22 cellular contexts compared by ENCODE assay signal in the genomic region with DNA sequence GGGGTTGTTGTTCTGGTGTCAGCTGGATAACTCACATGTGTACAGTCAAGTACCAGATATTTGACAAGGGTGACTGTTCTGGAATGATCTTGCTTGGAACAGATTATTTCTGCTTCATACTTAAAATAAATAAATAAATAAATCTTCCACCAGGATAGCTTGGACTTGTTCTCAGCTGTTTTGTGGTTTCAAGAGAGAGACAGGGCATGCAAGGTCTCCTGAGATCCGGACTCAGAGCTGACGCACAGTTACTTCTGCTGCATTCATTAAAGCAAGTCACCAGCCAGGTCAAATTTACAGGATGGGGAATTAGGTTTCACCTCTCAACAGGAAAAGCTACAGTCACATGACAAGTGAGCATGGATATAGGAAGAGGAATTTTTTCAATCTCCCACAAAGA.
A peak's percentile ranks its signal among the peaks of the same experiment; 100 is the strongest.
DNase-seq lines count a peak whose midpoint lies in the region; TF ChIP-seq lines count a peak whose summit lies in the region.
"Had no signal": no experiment of that assay in that cellular context is flagged by ENCODE, and none has a peak within 500 bp of the region (broad histone marks: within the 10 kb centered on the region; RNA-seq: fewer than 3 reads in every experiment).

No MANE protein-coding gene starts in this region.

- intact Hi-C loops in dorsolateral prefrontal cortex (cut with DNase I), result no loop called here

- DNase-seq in NCI-H2107 treated with DMSO at 0.1 percent for 48 hours (lab: John Stamatoyannopoulos, UW; ENCODE audit: unreplicated experiment) (peak; percentile 47), NCI-H2107 (lab: John Stamatoyannopoulos, UW) (no peak), M059J (ENCODE audit: low read depth) (peak; percentile 8), kidney epithelial cell (ENCODE audit: low read depth) (peak; percentile 35), renal cortical epithelial cell (ENCODE audit: low read depth) (peak; percentile 44), DMS 273 treated with DMSO at 0.1 percent for 48 hours (lab: John Stamatoyannopoulos, UW) (no peak), dorsolateral prefrontal cortex (no peak)
- DNase-seq in activated naive CD8-positive, alpha-beta T cell treated with anti-CD3 and anti-CD28 coated beads for 36 hours, result no peak
- DNase-seq: 8988T, Calu3, DMS153, GOT3, HFFc6, KBM-7, NCI-H1092, NCI-H1417 treated with DMSO at 0.1 percent for 48 hours, NCI-H1694 treated with DMSO at 0.1 percent for 48 hours, NCI-H2081, NCI-H526 treated with DMSO at 0.1 percent for 48 hours, PC-9 had no signal

- no peaks in the 10 kb centered on the region for H3K36me3 Mint-ChIP-seq in activated naive CD8-positive, alpha-beta T cell treated with anti-CD3 and anti-CD28 coated beads for 36 hours

- H3K27me3 Mint-ChIP-seq in activated naive CD8-positive, alpha-beta T cell treated with anti-CD3 and anti-CD28 coated beads for 36 hours, result no peaks in the 10 kb centered on the region

- no peaks in the 10 kb centered on the region for H3K4me1 Mint-ChIP-seq in activated naive CD8-positive, alpha-beta T cell treated with anti-CD3 and anti-CD28 coated beads for 36 hours

- H3K36me3 ChIP-seq in kidney epithelial cell (ENCODE audit: control insufficient read depth, insufficient read depth, low read length), result no peaks in the 10 kb centered on the region
- H3K36me3 ChIP-seq: HAP-1, SJSA1 had no signal

- TF ChIP-seq CTCF in kidney epithelial cell (IDR thresholded peaks at IDR 0.05; ENCODE audit: insufficient read depth, low read length, poor library complexity, severe bottlenecking) (no peak), dorsolateral prefrontal cortex (IDR thresholded peaks at IDR 0.05 in 54 of 56, conservative IDR thresholded peaks at IDR 0.05 in 2 of 56; ENCODE audit: low read depth in 1 of 56, partially characterized antibody in 56 of 56) (no peak)

- no peak overlapping the region for H3K27ac ChIP-seq in dorsolateral prefrontal cortex
- H3K27ac ChIP-seq: PC-9, SJSA1 had no signal

- H3K4me3 Mint-ChIP-seq in activated naive CD8-positive, alpha-beta T cell treated with anti-CD3 and anti-CD28 coated beads for 36 hours, result no peak overlapping the region
- H3K4me3 Mint-ChIP-seq: HFFc6 had no signal

- H3K27ac Mint-ChIP-seq in activated naive CD8-positive, alpha-beta T cell treated with anti-CD3 and anti-CD28 coated beads for 36 hours, result no peak overlapping the region
- H3K27ac Mint-ChIP-seq: HFFc6 had no signal

- no peaks in the 10 kb centered on the region for H3K27me3 ChIP-seq in kidney epithelial cell (ENCODE audit: control insufficient read depth, insufficient read depth, low read length)
- H3K27me3 ChIP-seq in dorsolateral prefrontal cortex, result peaks cover 0 to 13% (median 0%) of the 10 kb centered on the region in 45 donors
- H3K27me3 ChIP-seq: SJSA1 had no signal

- no peaks in the 10 kb centered on the region for H3K9me3 Mint-ChIP-seq in activated naive CD8-positive, alpha-beta T cell treated with anti-CD3 and anti-CD28 coated beads for 36 hours

- no peak overlapping the region for H3K4me3 ChIP-seq in kidney epithelial cell (ENCODE audit: low read depth, low read length)
- H3K4me3 ChIP-seq in dorsolateral prefrontal cortex, result no peak overlapping the region
- H3K4me3 ChIP-seq: HAP-1, PC-9, SJSA1 had no signal

Comparison
In these comparisons a context has a peak if more than half of its experiments do, and no peak if none do; other contexts are left out.
1. DNase-seq: peak in NCI-H2107 treated with DMSO at 0.1 percent for 48 hours (single experiment), M059J (single experiment), kidney epithelial cell (single experiment) and renal cortical epithelial cell (single experiment); none in NCI-H2107 (single experiment), activated naive CD8-positive, alpha-beta T cell treated with anti-CD3 and anti-CD28 coated beads for 36 hours (single experiment), DMS 273 treated with DMSO at 0.1 percent for 48 hours (single experiment) and dorsolateral prefrontal cortex (0 of 10).